In the genomic region with DNA sequence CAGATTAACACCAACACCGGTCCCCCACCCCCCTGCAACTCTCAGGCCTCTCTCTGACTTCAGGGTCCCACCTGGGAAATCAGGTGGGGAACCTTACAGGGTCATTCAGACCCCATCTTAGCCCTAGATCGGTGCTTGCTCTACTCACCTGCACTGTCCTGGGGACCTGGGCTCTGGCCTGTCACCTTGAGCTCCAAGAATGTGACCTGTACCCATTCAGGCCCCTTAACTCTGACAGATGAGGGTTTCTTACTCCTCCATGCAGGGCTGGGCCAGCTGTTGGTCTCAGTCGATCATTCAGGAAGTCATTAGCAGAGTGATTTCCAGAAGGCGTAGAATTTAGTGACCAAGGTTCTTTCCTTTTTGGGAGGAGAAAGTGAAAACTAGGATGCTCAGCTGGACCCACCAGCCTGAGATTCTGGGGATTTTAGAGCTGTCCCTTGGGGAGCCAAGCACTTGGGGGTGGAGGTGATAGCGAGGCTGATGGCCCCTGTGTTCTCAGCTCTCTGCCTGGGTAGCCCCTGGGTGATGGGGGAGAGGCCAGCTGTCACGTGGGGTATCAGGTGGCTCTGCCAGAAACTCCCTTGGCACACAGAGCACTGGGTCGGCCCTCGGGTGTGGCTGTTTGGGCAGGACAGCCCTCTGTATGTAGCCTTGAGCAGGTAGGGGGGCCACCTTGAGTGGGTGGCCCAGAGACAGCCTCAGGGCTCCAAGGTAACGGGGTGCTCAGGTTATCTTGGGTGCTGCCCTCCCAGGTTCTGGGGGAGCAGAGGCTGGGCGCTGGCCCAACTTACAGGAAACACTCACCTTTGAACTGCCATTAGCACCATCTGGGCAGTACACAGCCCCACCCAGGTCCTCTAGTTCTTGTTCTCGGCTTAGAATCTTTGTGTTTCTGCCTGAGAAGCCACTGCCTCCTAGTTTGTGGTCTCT, we compare ENCODE assay signal across 1 cellular context.
A peak's percentile ranks its signal among the peaks of the same experiment; 100 is the strongest.
TF ChIP-seq lines count a peak whose summit lies in the region.

No MANE protein-coding gene starts in this region.

TF ChIP-seq in HepG2, 621 proteins besides CTCF, POLR2A, EP300 and RAD21 (continues in another document):
- TF ChIP-seq RAD51 (IDR thresholded peaks at IDR 0.05; ENCODE audit: borderline replicate concordance), result peak; percentile 65
- no peak for TF ChIP-seq LCORL (IDR thresholded peaks at IDR 0.05)
- TF ChIP-seq LCORL (CRISPR knock-in tag; IDR thresholded peaks at IDR 0.05), result 0 out of 2 replicates have a peak, but pooled peaks have one; percentile 33
- 0 out of 2 replicates have a peak, but pooled peaks have one; percentile 7 for TF ChIP-seq MXD4 (CRISPR knock-in tag; IDR thresholded peaks at IDR 0.05)
- 0 out of 2 replicates have a peak, but pooled peaks have one; percentile 43 for TF ChIP-seq ZNF569 (CRISPR knock-in tag; IDR thresholded peaks at IDR 0.05; ENCODE audit: borderline replicate concordance)
- 0 out of 2 replicates have a peak, but pooled peaks have one; percentile 4 for TF ChIP-seq ZSCAN9 (CRISPR knock-in tag; IDR thresholded peaks at IDR 0.05; ENCODE audit: borderline replicate concordance)
- TF ChIP-seq RBM22 (optimal IDR thresholded peaks at IDR 0.05; ENCODE audit: low read length), result peak; percentile 61
- TF ChIP-seq TGIF2 (CRISPR knock-in tag; IDR thresholded peaks at IDR 0.05), result no peak
- no peak for TF ChIP-seq NCOR1 (IDR thresholded peaks at IDR 0.05; ENCODE audit: borderline replicate concordance, low read length)
- 0 out of 2 replicates have a peak, but pooled peaks have one; percentile 40 for TF ChIP-seq ZNF747 (CRISPR knock-in tag; IDR thresholded peaks at IDR 0.05; ENCODE audit: borderline replicate concordance)
- peak; percentile 27; the same call in 1 of the 2 replicates for TF ChIP-seq SAP130 (CRISPR knock-in tag; IDR thresholded peaks at IDR 0.05; ENCODE audit: low read depth)
- TF ChIP-seq, protein P1, sequence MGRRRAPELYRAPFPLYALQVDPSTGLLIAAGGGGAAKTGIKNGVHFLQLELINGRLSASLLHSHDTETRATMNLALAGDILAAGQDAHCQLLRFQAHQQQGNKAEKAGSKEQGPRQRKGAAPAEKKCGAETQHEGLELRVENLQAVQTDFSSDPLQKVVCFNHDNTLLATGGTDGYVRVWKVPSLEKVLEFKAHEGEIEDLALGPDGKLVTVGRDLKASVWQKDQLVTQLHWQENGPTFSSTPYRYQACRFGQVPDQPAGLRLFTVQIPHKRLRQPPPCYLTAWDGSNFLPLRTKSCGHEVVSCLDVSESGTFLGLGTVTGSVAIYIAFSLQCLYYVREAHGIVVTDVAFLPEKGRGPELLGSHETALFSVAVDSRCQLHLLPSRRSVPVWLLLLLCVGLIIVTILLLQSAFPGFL (CRISPR knock-in tag; IDR thresholded peaks at IDR 0.05), result no peak
- TF ChIP-seq ADNP (CRISPR knock-in tag; IDR thresholded peaks at IDR 0.05), result no peak
- TF ChIP-seq ZNF343 (CRISPR knock-in tag; IDR thresholded peaks at IDR 0.05), result peak; percentile 66; the same call in 1 of the 2 replicates
- TF ChIP-seq ZSCAN21 (CRISPR knock-in tag; IDR thresholded peaks at IDR 0.05; ENCODE audit: borderline replicate concordance), result peak; percentile 53; the same call in 1 of the 2 replicates
- 0 out of 2 replicates have a peak, but pooled peaks have one; percentile 14 for TF ChIP-seq YEATS4 (CRISPR knock-in tag; IDR thresholded peaks at IDR 0.05; ENCODE audit: borderline replicate concordance)
- peak; percentile 68; the same call in 1 of the 2 replicates for TF ChIP-seq HNRNPL (IDR thresholded peaks at IDR 0.05; ENCODE audit: low read depth, low read length)
- TF ChIP-seq, protein P2, sequence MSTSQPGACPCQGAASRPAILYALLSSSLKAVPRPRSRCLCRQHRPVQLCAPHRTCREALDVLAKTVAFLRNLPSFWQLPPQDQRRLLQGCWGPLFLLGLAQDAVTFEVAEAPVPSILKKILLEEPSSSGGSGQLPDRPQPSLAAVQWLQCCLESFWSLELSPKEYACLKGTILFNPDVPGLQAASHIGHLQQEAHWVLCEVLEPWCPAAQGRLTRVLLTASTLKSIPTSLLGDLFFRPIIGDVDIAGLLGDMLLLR (CRISPR knock-in tag; IDR thresholded peaks at IDR 0.05), result 0 out of 2 replicates have a peak, but pooled peaks have one; percentile 2
- peak; percentile 19; the same call in 1 of the 2 replicates for TF ChIP-seq KLF6 (CRISPR knock-in tag; IDR thresholded peaks at IDR 0.05)
- TF ChIP-seq GPN1 (CRISPR knock-in tag; IDR thresholded peaks at IDR 0.05; ENCODE audit: borderline replicate concordance), result no peak
- TF ChIP-seq, protein P3, sequence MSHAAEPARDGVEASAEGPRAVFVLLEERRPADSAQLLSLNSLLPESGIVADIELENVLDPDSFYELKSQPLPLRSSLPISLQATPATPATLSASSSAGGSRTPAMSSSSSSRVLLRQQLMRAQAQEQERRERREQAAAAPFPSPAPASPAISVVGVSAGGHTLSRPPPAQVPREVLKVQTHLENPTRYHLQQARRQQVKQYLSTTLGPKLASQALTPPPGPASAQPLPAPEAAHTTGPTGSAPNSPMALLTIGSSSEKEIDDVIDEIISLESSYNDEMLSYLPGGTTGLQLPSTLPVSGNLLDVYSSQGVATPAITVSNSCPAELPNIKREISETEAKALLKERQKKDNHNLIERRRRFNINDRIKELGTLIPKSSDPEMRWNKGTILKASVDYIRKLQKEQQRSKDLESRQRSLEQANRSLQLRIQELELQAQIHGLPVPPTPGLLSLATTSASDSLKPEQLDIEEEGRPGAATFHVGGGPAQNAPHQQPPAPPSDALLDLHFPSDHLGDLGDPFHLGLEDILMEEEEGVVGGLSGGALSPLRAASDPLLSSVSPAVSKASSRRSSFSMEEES (CRISPR knock-in tag; IDR thresholded peaks at IDR 0.05), result peak; percentile 22; the same call in 1 of the 2 replicates
- 0 out of 2 replicates have a peak, but pooled peaks have one; percentile 10 for TF ChIP-seq ZSCAN29 (CRISPR knock-in tag; conservative IDR thresholded peaks at IDR 0.05)
- 0 out of 2 replicates have a peak, but pooled peaks have one; percentile 16 for TF ChIP-seq ZNF510 (CRISPR knock-in tag; IDR thresholded peaks at IDR 0.05; ENCODE audit: low read depth)
- no peak for TF ChIP-seq RBAK (CRISPR knock-in tag; IDR thresholded peaks at IDR 0.05)
- no peak for TF ChIP-seq RCOR2 (CRISPR knock-in tag; IDR thresholded peaks at IDR 0.05)
- TF ChIP-seq, protein P4, sequence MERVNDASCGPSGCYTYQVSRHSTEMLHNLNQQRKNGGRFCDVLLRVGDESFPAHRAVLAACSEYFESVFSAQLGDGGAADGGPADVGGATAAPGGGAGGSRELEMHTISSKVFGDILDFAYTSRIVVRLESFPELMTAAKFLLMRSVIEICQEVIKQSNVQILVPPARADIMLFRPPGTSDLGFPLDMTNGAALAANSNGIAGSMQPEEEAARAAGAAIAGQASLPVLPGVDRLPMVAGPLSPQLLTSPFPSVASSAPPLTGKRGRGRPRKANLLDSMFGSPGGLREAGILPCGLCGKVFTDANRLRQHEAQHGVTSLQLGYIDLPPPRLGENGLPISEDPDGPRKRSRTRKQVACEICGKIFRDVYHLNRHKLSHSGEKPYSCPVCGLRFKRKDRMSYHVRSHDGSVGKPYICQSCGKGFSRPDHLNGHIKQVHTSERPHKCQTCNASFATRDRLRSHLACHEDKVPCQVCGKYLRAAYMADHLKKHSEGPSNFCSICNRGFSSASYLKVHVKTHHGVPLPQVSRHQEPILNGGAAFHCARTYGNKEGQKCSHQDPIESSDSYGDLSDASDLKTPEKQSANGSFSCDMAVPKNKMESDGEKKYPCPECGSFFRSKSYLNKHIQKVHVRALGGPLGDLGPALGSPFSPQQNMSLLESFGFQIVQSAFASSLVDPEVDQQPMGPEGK (CRISPR knock-in tag; IDR thresholded peaks at IDR 0.05), result peak; percentile 33; the same call in 1 of the 2 replicates
- TF ChIP-seq PHF21A (CRISPR knock-in tag; IDR thresholded peaks at IDR 0.05), result peak; percentile 42; the same call in 1 of the 2 replicates
- peak; percentile 63; the same call in 1 of the 2 replicates for TF ChIP-seq ZNF225 (CRISPR knock-in tag; IDR thresholded peaks at IDR 0.05)
- TF ChIP-seq, protein P5, sequence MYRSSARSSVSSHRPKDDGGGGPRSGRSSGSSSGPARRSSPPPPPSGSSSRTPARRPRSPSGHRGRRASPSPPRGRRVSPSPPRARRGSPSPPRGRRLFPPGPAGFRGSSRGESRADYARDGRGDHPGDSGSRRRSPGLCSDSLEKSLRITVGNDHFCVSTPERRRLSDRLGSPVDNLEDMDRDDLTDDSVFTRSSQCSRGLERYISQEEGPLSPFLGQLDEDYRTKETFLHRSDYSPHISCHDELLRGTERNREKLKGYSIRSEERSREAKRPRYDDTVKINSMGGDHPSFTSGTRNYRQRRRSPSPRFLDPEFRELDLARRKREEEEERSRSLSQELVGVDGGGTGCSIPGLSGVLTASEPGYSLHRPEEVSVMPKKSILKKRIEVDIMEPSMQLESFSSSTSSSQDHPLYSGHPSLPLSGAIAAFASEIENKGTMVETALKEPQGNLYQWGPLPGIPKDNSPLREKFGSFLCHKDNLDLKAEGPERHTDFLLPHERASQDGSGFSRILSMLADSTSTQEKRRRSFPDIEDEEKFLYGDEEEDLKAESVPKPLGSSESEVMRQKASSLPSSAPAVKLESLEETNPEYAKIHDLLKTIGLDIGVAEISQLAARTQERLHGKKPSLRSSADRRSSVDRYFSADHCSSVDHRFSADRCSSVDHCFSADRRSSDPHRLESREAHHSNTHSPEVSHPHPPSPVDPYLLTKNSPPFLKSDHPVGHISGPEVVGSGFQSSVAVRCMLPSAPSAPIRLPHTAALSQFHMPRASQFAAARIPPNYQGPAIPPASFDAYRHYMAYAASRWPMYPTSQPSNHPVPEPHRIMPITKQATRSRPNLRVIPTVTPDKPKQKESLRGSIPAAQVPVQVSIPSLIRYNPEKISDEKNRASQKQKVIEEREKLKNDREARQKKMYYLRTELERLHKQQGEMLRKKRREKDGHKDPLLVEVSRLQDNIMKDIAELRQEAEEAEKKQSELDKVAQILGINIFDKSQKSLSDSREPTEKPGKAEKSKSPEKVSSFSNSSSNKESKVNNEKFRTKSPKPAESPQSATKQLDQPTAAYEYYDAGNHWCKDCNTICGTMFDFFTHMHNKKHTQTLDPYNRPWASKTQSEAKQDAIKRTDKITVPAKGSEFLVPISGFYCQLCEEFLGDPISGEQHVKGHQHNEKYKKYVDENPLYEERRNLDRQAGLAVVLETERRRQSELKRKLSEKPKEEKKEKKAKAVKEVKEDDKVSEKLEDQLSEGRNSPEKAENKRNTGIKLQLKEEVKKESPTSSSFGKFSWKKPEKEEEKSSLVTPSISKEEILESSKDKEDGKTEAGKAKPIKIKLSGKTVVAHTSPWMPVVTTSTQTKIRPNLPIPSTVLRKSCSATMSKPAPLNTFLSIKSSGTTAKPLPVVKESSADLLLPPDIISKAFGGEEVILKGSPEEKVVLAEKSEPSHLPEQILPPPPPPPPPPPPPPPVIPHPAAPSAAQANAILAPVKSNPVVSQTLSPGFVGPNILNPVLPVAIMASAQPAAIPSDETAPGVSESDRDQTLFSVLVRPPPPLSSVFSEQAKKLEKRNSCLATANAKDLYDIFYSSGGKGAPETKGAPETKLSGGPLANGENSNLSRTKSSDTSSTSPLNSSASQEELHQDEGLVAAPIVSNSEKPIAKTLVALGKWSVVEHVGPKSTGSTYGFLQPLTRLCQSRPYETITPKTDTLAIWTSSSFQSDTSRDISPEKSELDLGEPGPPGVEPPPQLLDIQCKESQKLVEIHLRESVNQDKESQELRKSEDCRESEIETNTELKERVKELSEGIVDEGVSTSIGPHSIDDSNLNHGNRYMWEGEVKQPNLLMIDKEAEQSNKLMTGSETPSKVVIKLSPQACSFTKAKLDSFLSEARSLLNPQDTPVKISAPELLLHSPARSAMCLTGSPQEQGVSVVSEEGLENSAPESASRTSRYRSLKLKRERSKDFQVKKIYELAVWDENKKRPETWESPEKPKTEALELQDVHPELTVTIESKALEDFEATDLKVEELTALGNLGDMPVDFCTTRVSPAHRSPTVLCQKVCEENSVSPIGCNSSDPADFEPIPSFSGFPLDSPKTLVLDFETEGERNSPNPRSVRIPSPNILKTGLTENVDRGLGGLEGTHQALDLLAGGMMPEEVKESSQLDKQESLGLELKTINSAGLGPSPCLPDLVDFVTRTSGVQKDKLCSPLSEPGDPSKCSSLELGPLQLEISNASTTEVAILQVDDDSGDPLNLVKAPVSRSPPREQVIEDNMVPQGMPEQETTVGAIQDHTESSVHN (CRISPR knock-in tag; IDR thresholded peaks at IDR 0.05), result peak; percentile 39; the same call in 1 of the 2 replicates
- peak; percentile 48 for TF ChIP-seq KDM2A (CRISPR knock-in tag; IDR thresholded peaks at IDR 0.05; ENCODE audit: borderline replicate concordance, low read depth)
- peak; percentile 12; the same call in 1 of the 2 replicates for TF ChIP-seq ZBTB38 (CRISPR knock-in tag; IDR thresholded peaks at IDR 0.05)
- TF ChIP-seq NR2C2 (CRISPR knock-in tag; IDR thresholded peaks at IDR 0.05; ENCODE audit: borderline replicate concordance), result 0 out of 2 replicates have a peak, but pooled peaks have one; percentile 30
- no peak for TF ChIP-seq ZMAT3 (CRISPR knock-in tag; conservative IDR thresholded peaks at IDR 0.05)
- TF ChIP-seq HNF4G (IDR thresholded peaks at IDR 0.05; ENCODE audit: borderline replicate concordance, low read depth, low read length), result peak; percentile 21; the same call in 1 of the 2 replicates
- no peak; the same call in 1 of the 2 replicates for TF ChIP-seq HNF4G (CRISPR knock-in tag; IDR thresholded peaks at IDR 0.05; ENCODE audit: borderline replicate concordance, low read depth)
- peak; percentile 56 for TF ChIP-seq POLR2G (IDR thresholded peaks at IDR 0.05; ENCODE audit: low read depth, low read length)
- no peak for TF ChIP-seq FOXJ3 (CRISPR knock-in tag; IDR thresholded peaks at IDR 0.05; ENCODE audit: borderline replicate concordance)
- 0 out of 2 replicates have a peak, but pooled peaks have one; percentile 12 for TF ChIP-seq MBD4 (IDR thresholded peaks at IDR 0.05; ENCODE audit: borderline replicate concordance, low read length)
- 0 out of 2 replicates have a peak, but pooled peaks have one; percentile 2 for TF ChIP-seq HIVEP1 (CRISPR knock-in tag; IDR thresholded peaks at IDR 0.05)
- TF ChIP-seq TBL1XR1 (IDR thresholded peaks at IDR 0.05; ENCODE audit: borderline replicate concordance, low read length, partially characterized antibody), result no peak
- TF ChIP-seq KAT8 (CRISPR knock-in tag; IDR thresholded peaks at IDR 0.05), result no peak
- TF ChIP-seq ZFY (CRISPR knock-in tag; IDR thresholded peaks at IDR 0.05), result peak; percentile 14
- 0 out of 2 replicates have a peak, but pooled peaks have one; percentile 27 for TF ChIP-seq ZNF761 (CRISPR knock-in tag; conservative IDR thresholded peaks at IDR 0.05)
- peak; percentile 56; the same call in 1 of the 2 replicates for TF ChIP-seq ZNF556 (CRISPR knock-in tag; IDR thresholded peaks at IDR 0.05; ENCODE audit: borderline replicate concordance)
- TF ChIP-seq ZNF10 (CRISPR knock-in tag; IDR thresholded peaks at IDR 0.05; ENCODE audit: borderline replicate concordance, low read depth), result no peak
